ENCODE assay signal across 22 cellular contexts in genomic region chr1:201276891-201277290, GRCh38. TPM values are rescaled to one million over a fixed set of nuclear protein-coding genes. Genes with fewer than 3 reads are reported as not detected.
"Had no signal": no experiment of that assay in that cellular context is flagged by ENCODE, and none has a peak within 500 bp of the region (broad histone marks: within the 10 kb centered on the region; RNA-seq: fewer than 3 reads in every experiment).

No MANE protein-coding gene starts in this region.

- H3K4me1 Mint-ChIP-seq: immature natural killer cell; stimulated activated naive B cell treated with anti-CD40 and anti-IgM and Interleukin-4, amounts not matched to agents 10 μg/mL and 1 μg/mL and 100 μg/mL, for 72 hours had no signal

- H3K27ac Mint-ChIP-seq: activated CD8-positive, alpha-beta T cell treated with anti-CD3 and anti-CD28 coated beads for 36 hours; activated naive CD8-positive, alpha-beta T cell; immature natural killer cell; stimulated activated naive B cell treated with anti-CD40 and anti-IgM and Interleukin-4, amounts not matched to agents 10 μg/mL and 1 μg/mL and 100 μg/mL, for 72 hours; T-helper 17 cell had no signal

- H3K9me3 ChIP-seq: gastrocnemius medialis, heart left ventricle, ovary, sigmoid colon, transverse colon had no signal

- H3K27ac ChIP-seq: brain microvascular endothelial cell, dorsolateral prefrontal cortex, gastrocnemius medialis, heart left ventricle, ovary, sigmoid colon, transverse colon had no signal

- H3K4me3 ChIP-seq: dorsolateral prefrontal cortex, gastrocnemius medialis, heart left ventricle, lung, ovary, sigmoid colon, transverse colon had no signal

- H3K4me3 Mint-ChIP-seq: activated CD8-positive, alpha-beta T cell treated with anti-CD3 and anti-CD28 coated beads for 36 hours; activated naive CD8-positive, alpha-beta T cell; activated T-cell treated with anti-CD3 and anti-CD28 coated beads, Interleukin-2, amount 50 U/mL, for 4 hours; immature natural killer cell; stimulated activated naive B cell treated with anti-CD40 and anti-IgM and Interleukin-4, amounts not matched to agents 10 μg/mL and 1 μg/mL and 100 μg/mL, for 72 hours; T-helper 17 cell had no signal

- H3K36me3 Mint-ChIP-seq: activated naive CD8-positive, alpha-beta T cell; immature natural killer cell; stimulated activated naive B cell treated with anti-CD40 and anti-IgM and Interleukin-4, amounts not matched to agents 10 μg/mL and 1 μg/mL and 100 μg/mL, for 72 hours had no signal

- H3K36me3 ChIP-seq: brain microvascular endothelial cell, gastrocnemius medialis, heart left ventricle, ovary, sigmoid colon, transverse colon had no signal

- DNase-seq: activated CD4-positive, alpha-beta T cell treated with anti-CD3 and anti-CD28 coated beads for 4 hours; activated CD8-positive, alpha-beta T cell treated with anti-CD3 and anti-CD28 coated beads for 36 hours; activated gamma-delta T cell; activated T-cell treated with anti-CD3 and anti-CD28 coated beads, Interleukin-2, amount 50 U/mL, for 4 hours; amygdala; brain microvascular endothelial cell; dorsolateral prefrontal cortex; gastrocnemius medialis; heart left ventricle; immature natural killer cell; left cardiac atrium; midbrain; ovary; sigmoid colon; stimulated activated CD4-positive, alpha-beta T cell treated with anti-CD3 and anti-CD28 coated beads, Interleukin-2, amount 100 ng/mL, for 48 hours; stimulated activated naive B cell treated with anti-CD40 and anti-IgM and Interleukin-4, amounts not matched to agents 10 μg/mL and 1 μg/mL and 100 μg/mL, for 72 hours; substantia nigra; T-helper 17 cell; transverse colon had no signal

- H3K27me3 ChIP-seq: brain microvascular endothelial cell, ovary had no signal

- H3K9me3 Mint-ChIP-seq: activated CD8-positive, alpha-beta T cell treated with anti-CD3 and anti-CD28 coated beads for 36 hours; activated T-cell treated with anti-CD3 and anti-CD28 coated beads, Interleukin-2, amount 50 U/mL, for 4 hours; immature natural killer cell; stimulated activated naive B cell treated with anti-CD40 and anti-IgM and Interleukin-4, amounts not matched to agents 10 μg/mL and 1 μg/mL and 100 μg/mL, for 72 hours had no signal

- ATAC-seq: activated CD8-positive, alpha-beta T cell treated with anti-CD3 and anti-CD28 coated beads for 36 hours; activated T-cell treated with anti-CD3 and anti-CD28 coated beads, Interleukin-2, amount 50 U/mL, for 4 hours; gastrocnemius medialis; heart left ventricle; left cardiac atrium; stimulated activated naive B cell treated with anti-CD40 and anti-IgM and Interleukin-4, amounts not matched to agents 10 μg/mL and 1 μg/mL and 100 μg/mL, for 72 hours; T-helper 17 cell had no signal

- H3K4me1 ChIP-seq: gastrocnemius medialis, sigmoid colon had no signal

RNA-seq across cellular contexts. Expression of gene PKP1, which starts 6.4 kb away (rescaled TPM):
- total RNA-seq: activated CD8-positive, alpha-beta T cell treated with anti-CD3 and anti-CD28 coated beads for 36 hours; activated T-cell treated with anti-CD3 and anti-CD28 coated beads, Interleukin-2, amount 50 U/mL, for 4 hours; T-helper 17 cell had no signal
- polyA plus RNA-seq: immature natural killer cell, neural cell had no signal
